Comparison of ENCODE assay signal across 1 cellular context in the genomic region with DNA sequence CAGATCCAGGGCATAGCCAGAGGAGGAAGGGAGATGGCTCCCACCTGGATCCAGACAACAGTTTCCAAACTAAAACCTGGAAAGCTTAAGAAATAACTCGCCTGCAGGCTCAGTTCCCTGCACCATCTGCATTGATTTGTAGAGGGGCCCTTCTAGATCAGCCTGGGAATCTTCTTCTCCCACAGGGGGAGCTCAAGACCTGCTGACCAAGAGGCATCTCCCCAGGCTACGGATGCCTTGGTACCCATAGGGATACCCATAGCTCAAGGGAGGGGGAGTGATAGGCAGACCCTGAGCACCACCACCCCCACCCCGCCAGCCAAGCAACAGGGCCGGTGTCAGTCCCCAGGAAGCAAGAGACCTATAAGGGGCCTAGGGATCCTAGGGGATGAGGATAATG.
TF ChIP-seq lines count a peak whose summit lies in the region.

No MANE protein-coding gene starts in this region.

TF ChIP-seq in GM23338, 12 proteins besides CTCF, POLR2A, EP300 and RAD21 (continued from another document):
- TF ChIP-seq, protein P1, sequence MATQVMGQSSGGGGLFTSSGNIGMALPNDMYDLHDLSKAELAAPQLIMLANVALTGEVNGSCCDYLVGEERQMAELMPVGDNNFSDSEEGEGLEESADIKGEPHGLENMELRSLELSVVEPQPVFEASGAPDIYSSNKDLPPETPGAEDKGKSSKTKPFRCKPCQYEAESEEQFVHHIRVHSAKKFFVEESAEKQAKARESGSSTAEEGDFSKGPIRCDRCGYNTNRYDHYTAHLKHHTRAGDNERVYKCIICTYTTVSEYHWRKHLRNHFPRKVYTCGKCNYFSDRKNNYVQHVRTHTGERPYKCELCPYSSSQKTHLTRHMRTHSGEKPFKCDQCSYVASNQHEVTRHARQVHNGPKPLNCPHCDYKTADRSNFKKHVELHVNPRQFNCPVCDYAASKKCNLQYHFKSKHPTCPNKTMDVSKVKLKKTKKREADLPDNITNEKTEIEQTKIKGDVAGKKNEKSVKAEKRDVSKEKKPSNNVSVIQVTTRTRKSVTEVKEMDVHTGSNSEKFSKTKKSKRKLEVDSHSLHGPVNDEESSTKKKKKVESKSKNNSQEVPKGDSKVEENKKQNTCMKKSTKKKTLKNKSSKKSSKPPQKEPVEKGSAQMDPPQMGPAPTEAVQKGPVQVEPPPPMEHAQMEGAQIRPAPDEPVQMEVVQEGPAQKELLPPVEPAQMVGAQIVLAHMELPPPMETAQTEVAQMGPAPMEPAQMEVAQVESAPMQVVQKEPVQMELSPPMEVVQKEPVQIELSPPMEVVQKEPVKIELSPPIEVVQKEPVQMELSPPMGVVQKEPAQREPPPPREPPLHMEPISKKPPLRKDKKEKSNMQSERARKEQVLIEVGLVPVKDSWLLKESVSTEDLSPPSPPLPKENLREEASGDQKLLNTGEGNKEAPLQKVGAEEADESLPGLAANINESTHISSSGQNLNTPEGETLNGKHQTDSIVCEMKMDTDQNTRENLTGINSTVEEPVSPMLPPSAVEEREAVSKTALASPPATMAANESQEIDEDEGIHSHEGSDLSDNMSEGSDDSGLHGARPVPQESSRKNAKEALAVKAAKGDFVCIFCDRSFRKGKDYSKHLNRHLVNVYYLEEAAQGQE (IDR thresholded peaks at IDR 0.05; ENCODE audit: unreplicated experiment) = no peak
- TF ChIP-seq, protein P2, sequence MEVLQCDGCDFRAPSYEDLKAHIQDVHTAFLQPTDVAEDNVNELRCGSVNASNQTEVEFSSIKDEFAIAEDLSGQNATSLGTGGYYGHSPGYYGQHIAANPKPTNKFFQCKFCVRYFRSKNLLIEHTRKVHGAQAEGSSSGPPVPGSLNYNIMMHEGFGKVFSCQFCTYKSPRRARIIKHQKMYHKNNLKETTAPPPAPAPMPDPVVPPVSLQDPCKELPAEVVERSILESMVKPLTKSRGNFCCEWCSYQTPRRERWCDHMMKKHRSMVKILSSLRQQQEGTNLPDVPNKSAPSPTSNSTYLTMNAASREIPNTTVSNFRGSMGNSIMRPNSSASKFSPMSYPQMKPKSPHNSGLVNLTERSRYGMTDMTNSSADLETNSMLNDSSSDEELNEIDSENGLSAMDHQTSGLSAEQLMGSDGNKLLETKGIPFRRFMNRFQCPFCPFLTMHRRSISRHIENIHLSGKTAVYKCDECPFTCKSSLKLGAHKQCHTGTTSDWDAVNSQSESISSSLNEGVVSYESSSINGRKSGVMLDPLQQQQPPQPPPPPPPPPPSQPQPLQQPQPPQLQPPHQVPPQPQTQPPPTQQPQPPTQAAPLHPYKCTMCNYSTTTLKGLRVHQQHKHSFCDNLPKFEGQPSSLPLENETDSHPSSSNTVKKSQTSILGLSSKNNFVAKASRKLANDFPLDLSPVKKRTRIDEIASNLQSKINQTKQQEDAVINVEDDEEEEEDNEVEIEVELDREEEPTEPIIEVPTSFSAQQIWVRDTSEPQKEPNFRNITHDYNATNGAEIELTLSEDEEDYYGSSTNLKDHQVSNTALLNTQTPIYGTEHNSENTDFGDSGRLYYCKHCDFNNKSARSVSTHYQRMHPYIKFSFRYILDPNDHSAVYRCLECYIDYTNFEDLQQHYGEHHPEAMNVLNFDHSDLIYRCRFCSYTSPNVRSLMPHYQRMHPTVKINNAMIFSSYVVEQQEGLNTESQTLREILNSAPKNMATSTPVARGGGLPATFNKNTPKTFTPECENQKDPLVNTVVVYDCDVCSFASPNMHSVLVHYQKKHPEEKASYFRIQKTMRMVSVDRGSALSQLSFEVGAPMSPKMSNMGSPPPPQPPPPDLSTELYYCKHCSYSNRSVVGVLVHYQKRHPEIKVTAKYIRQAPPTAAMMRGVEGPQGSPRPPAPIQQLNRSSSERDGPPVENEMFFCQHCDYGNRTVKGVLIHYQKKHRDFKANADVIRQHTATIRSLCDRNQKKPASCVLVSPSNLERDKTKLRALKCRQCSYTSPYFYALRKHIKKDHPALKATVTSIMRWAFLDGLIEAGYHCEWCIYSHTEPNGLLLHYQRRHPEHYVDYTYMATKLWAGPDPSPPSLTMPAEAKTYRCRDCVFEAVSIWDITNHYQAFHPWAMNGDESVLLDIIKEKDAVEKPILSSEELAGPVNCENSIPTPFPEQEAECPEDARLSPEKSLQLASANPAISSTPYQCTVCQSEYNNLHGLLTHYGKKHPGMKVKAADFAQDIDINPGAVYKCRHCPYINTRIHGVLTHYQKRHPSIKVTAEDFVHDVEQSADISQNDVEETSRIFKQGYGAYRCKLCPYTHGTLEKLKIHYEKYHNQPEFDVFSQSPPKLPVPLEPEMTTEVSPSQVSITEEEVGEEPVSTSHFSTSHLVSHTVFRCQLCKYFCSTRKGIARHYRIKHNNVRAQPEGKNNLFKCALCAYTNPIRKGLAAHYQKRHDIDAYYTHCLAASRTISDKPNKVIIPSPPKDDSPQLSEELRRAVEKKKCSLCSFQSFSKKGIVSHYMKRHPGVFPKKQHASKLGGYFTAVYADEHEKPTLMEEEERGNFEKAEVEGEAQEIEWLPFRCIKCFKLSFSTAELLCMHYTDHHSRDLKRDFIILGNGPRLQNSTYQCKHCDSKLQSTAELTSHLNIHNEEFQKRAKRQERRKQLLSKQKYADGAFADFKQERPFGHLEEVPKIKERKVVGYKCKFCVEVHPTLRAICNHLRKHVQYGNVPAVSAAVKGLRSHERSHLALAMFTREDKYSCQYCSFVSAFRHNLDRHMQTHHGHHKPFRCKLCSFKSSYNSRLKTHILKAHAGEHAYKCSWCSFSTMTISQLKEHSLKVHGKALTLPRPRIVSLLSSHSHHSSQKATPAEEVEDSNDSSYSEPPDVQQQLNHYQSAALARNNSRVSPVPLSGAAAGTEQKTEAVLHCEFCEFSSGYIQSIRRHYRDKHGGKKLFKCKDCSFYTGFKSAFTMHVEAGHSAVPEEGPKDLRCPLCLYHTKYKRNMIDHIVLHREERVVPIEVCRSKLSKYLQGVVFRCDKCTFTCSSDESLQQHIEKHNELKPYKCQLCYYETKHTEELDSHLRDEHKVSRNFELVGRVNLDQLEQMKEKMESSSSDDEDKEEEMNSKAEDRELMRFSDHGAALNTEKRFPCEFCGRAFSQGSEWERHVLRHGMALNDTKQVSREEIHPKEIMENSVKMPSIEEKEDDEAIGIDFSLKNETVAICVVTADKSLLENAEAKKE (CRISPR knock-in tag; IDR thresholded peaks at IDR 0.05) = no peak
- TF ChIP-seq POLR2AphosphoS5 (IDR thresholded peaks at IDR 0.05; ENCODE audit: low read depth) (no peak), STAT1 (IDR thresholded peaks at IDR 0.05; ENCODE audit: unreplicated experiment) (no peak), ZNF114 (CRISPR knock-in tag; IDR thresholded peaks at IDR 0.05) (no peak)
